Comparison of ENCODE assay signal across 30 cellular contexts in the genomic region with DNA sequence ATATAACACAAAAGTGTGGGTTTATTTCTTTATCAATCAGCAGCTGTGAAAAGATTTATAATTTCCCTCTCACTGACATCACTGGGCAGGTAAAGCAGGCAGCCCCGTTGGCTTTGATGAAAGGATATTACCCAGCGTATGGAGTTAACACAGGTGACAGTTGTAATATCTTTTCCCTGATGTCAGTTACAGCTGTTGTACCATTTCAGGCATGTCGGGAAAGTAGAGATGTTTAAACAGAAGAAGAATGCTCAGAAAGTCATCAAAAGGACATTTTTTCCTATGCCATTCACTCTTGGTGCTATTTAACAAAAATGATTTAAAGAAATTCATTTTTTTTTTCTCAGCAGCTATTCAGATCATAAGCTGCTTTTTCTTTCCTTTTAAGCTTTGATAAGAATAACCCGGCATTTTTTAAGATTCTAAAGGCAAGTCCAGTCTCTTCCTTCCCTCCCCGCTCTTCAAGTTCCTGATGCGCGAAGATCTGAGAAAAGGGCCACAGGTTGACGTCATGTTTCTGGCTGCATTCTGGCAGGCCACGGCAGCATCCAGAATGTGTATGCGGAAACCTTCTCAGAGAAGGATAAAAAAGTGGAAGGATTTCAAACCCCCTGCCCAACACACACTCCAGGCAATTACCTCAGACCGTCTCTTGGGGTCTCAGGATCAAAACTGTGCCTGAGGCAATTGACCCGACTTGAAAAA. TPM values are rescaled to one million over a fixed set of nuclear protein-coding genes. Genes with fewer than 3 reads are reported as not detected.
A peak's percentile ranks its signal among the peaks of the same experiment; 100 is the strongest.
DNase-seq lines count a peak whose midpoint lies in the region; ATAC-seq, FAIRE-seq and TF ChIP-seq lines count a peak whose summit lies in the region.
"Had no signal": no experiment of that assay in that cellular context is flagged by ENCODE, and none has a peak within 500 bp of the region (broad histone marks: within the 10 kb centered on the region; RNA-seq: fewer than 3 reads in every experiment).

No MANE protein-coding gene starts in this region.

- TF ChIP-seq RAD21 in H1 (IDR thresholded peaks at IDR 0.05 in 1 of 2, conservative IDR thresholded peaks at IDR 0.05 in 1 of 2; ENCODE audit: low read depth in 2 of 2, low read length in 2 of 2) (no peak), neural cell (conservative IDR thresholded peaks at IDR 0.05) (no peak)

- H3K9ac ChIP-seq in H1 (replicated peaks in 1 of 4; ENCODE audit: extremely low read depth in 1 of 4, low read depth in 3 of 4, low read length in 3 of 4) (no peak overlapping the region), neural cell (ENCODE audit: low read length) (no peak overlapping the region)

- H3K14ac ChIP-seq in H1 (ENCODE audit: insufficient read length) = no peak overlapping the region

- H3K4ac ChIP-seq in H1 (replicated peaks; ENCODE audit: insufficient read length, low read depth, low read length) = no peak overlapping the region

- H3K4me2 ChIP-seq in H1 (ENCODE audit: insufficient read depth in 1 of 2, low read depth in 2 of 2, low read length in 2 of 2) (no peak overlapping the region), neural cell (ENCODE audit: low read length) (no peak overlapping the region)

- peaks cover 2% of the 10 kb centered on the region; the same call in 1 of the 2 replicates for H3K79me1 ChIP-seq in H1 (ENCODE audit: low read depth, low read length)

- no peak overlapping the region for H3K23ac ChIP-seq in H1 (ENCODE audit: insufficient read length)

- H3K79me2 ChIP-seq in H1 (ENCODE audit: control insufficient read depth in 1 of 2, insufficient read depth in 2 of 2, low read length in 2 of 2) (no peaks in the 10 kb centered on the region), neural cell (replicated peaks; ENCODE audit: insufficient read depth, low read length) (no peaks in the 10 kb centered on the region)

- no peak overlapping the region for H4K91ac ChIP-seq in H1 (replicated peaks; ENCODE audit: insufficient read length, low read length)

- H3K9me2 ChIP-seq in neural cell (ENCODE audit: insufficient read depth, low read length) = no peaks in the 10 kb centered on the region

- H3K27me3 ChIP-seq in H1 (replicated peaks in 1 of 4; ENCODE audit: control insufficient read depth in 3 of 4, extremely low read depth in 1 of 4, insufficient read depth in 3 of 4, low read length in 3 of 4) (no peaks in the 10 kb centered on the region), neural cell (ENCODE audit: insufficient read depth, low read depth, low read length) (no peaks in the 10 kb centered on the region), gastroesophageal sphincter (peaks cover 22% of the 10 kb centered on the region)
- H3K27me3 ChIP-seq: heart left ventricle, testis, vagina had no signal

- H2BK20ac ChIP-seq in H1 (ENCODE audit: low read length) = no peak overlapping the region

- H4K20me1 ChIP-seq in H1 (replicated peaks in 1 of 2; ENCODE audit: control insufficient read depth in 1 of 2, insufficient read depth in 2 of 2, low read length in 2 of 2) (no peaks in the 10 kb centered on the region), neural cell (ENCODE audit: insufficient read depth) (no peaks in the 10 kb centered on the region)

- no peak for TF ChIP-seq CTCF in AG09319 (IDR thresholded peaks at IDR 0.05; ENCODE audit: low read depth, low read length)
- no peak for TF ChIP-seq CTCF in H1 (IDR thresholded peaks at IDR 0.05; ENCODE audit: control extremely low read depth in 1 of 3, insufficient read depth in 1 of 3, low read depth in 1 of 3, low read length in 3 of 3)
- no peak for TF ChIP-seq CTCF in neural cell (IDR thresholded peaks at IDR 0.05; ENCODE audit: poor library complexity, severe bottlenecking)
- TF ChIP-seq CTCF in gastroesophageal sphincter (IDR thresholded peaks at IDR 0.05) = no peak

- TF ChIP-seq POLR2A in H1 (IDR thresholded peaks at IDR 0.05; ENCODE audit: control extremely low read depth in 1 of 2, low read depth in 2 of 2, low read length in 2 of 2) (no peak), gastroesophageal sphincter (IDR thresholded peaks at IDR 0.05) (no peak)

- H2AFZ ChIP-seq in H1 (ENCODE audit: low read length) = 0 out of 2 replicates have a peak overlapping the region, but pooled peaks have one; percentile 36
- no peak overlapping the region for H2AFZ ChIP-seq in neural cell (ENCODE audit: low read depth, low read length)

- no peaks in the 10 kb centered on the region for H3K23me2 ChIP-seq in H1 (ENCODE audit: low read depth, low read length)

- no peak overlapping the region for H2AK5ac ChIP-seq in H1 (ENCODE audit: low read depth, low read length)

- H2BK15ac ChIP-seq in H1 (ENCODE audit: low read length) = no peak overlapping the region

- TF ChIP-seq EP300 in H1 (IDR thresholded peaks at IDR 0.05; ENCODE audit: borderline replicate concordance in 1 of 2, low read depth in 2 of 2, low read length in 2 of 2) (no peak), neural cell (conservative IDR thresholded peaks at IDR 0.05; ENCODE audit: poor library complexity, severe bottlenecking) (peak; percentile 50), gastroesophageal sphincter (IDR thresholded peaks at IDR 0.05) (no peak)

- H3K9me3 ChIP-seq in H1 (ENCODE audit: insufficient read depth in 2 of 2, low read depth in 1 of 2, low read length in 1 of 2) (peaks cover 9 to 14% of the 10 kb centered on the region in 2 experiments; a peak in 3 of 4 replicates), neural cell (ENCODE audit: low read length) (peaks cover 3% of the 10 kb centered on the region), gastroesophageal sphincter (peaks cover 0 to 50% (median 0%) of the 10 kb centered on the region in 3 donors)
- H3K9me3 ChIP-seq: testis had no signal

- H2BK120ac ChIP-seq in H1 (replicated peaks; ENCODE audit: low read depth, low read length) = no peak overlapping the region

- no peak overlapping the region for H3K27ac ChIP-seq in H1 (ENCODE audit: low read depth, low read length)
- H3K27ac ChIP-seq in neural cell (ENCODE audit: low read length) = no peak overlapping the region
- no peak overlapping the region for H3K27ac ChIP-seq in gastroesophageal sphincter
- H3K27ac ChIP-seq: C4-2B, esophagus squamous epithelium, heart left ventricle, testis, vagina had no signal

- FAIRE-seq in H1 (lab: Jason Lieb, UNC) = no peak
- FAIRE-seq: GM12892 had no signal

- H2BK12ac ChIP-seq in H1 (ENCODE audit: low read depth, low read length) = no peak overlapping the region

- CTCF ChIA-PET in H1 (lab: Charles Lee; ENCODE audit: partially characterized antibody) = interaction anchor here (0.6 to 1.3 kb wide), 3 partner anchors 83 to 1127 kb away, joined by 3 to 6 read pairs (median 4); no protein-coding TSS in a partner anchor

- no peak overlapping the region for H3K18ac ChIP-seq in H1 (ENCODE audit: extremely low read depth, low read length)

- POLR2A ChIA-PET in H1 (lab: Charles Lee; ENCODE audit: partially characterized antibody) = no interaction called here

- no peak overlapping the region for H4K8ac ChIP-seq in H1 (ENCODE audit: extremely low read depth, insufficient read depth, low read length)

- H2BK5ac ChIP-seq in H1 (ENCODE audit: low read depth, low read length) = no peak overlapping the region

- H3K36me3 ChIP-seq in H1 (ENCODE audit: control insufficient read depth in 2 of 4, insufficient read depth in 4 of 4, low read length in 3 of 4) (no peaks in the 10 kb centered on the region), neural cell (ENCODE audit: insufficient read depth, low read length) (no peaks in the 10 kb centered on the region), gastroesophageal sphincter (no peaks in the 10 kb centered on the region)
- H3K36me3 ChIP-seq: esophagus squamous epithelium, heart left ventricle, vagina had no signal

- ATAC-seq in gastroesophageal sphincter = no peak
- ATAC-seq: activated CD8-positive, alpha-beta T cell treated with anti-CD3 and anti-CD28 coated beads, Interleukin-2, amount 10 ng/mL, durations not matched to agents 7 days and 5 days; stimulated activated naive B cell treated with anti-CD40 and anti-IgM and Interleukin-4, amounts not matched to agents 10 μg/mL and 1 μg/mL and 100 μg/mL, for 72 hours had no signal

- no peaks in the 10 kb centered on the region for H3F3A ChIP-seq in neural cell (ENCODE audit: insufficient read depth, low read length, poor library complexity, severe bottlenecking)

- DNase-seq in AG09319 (ENCODE audit: extremely low read depth, low read depth) (peak; percentile 34), LHCN-M2 (ENCODE audit: low read depth) (peak; percentile 28), H1 (ENCODE audit: low read depth in 1 of 2, low spot score in 2 of 2) (no peak), retina (no peak), 8988T (no peak)
- no peak for DNase-seq in activated CD4-positive, alpha-beta T cell treated with anti-CD3 and anti-CD28 coated beads for 4 hours
- DNase-seq: activated CD4-positive, CD25-positive, alpha-beta regulatory T cell treated with anti-CD3 and anti-CD28 coated beads, Interleukin-2, amount 50 U/mL, for 72 hours; activated CD8-positive, alpha-beta T cell treated with anti-CD3 and anti-CD28 coated beads, Interleukin-2, amount 10 ng/mL, durations not matched to agents 7 days and 5 days; activated effector memory CD4-positive, alpha-beta T cell treated with Interleukin-2 at 50 U/mL for 16 hours; activated naive CD8-positive, alpha-beta T cell treated with anti-CD3 and anti-CD28 coated beads, Interleukin-2, amount 10 ng/mL, durations not matched to agents 7 days and 5 days; activated T-cell treated with anti-CD3 and anti-CD28 coated beads for 4 hours; endodermal cell; esophagus squamous epithelium; HCEC 1CT; heart left ventricle; Karpas-422; left cardiac atrium; mammary epithelial cell; NCI-H1092 treated with DMSO at 0.1 percent for 48 hours; NCI-H2029 treated with DMSO at 0.1 percent for 48 hours; NCI-H226; NCI-H82; stimulated activated CD4-positive, alpha-beta T cell treated with anti-CD3 and anti-CD28 coated beads, Interleukin-4, amount 100 ng/mL, for 24 hours; stimulated activated naive B cell treated with anti-CD40 and anti-IgM and Interleukin-4, amounts not matched to agents 10 μg/mL and 1 μg/mL and 100 μg/mL, for 72 hours; testis had no signal

- H3K56ac ChIP-seq in H1 (replicated peaks; ENCODE audit: insufficient read length, low read depth, low read length) = no peak overlapping the region

- WGBS in H1 (ENCODE audit: extremely low coverage in 1 of 2, insufficient coverage in 1 of 2, insufficient read length in 1 of 2, insufficient replicate concordance in 2 of 2, low coverage in 1 of 2, low lambda C conversion rate in 2 of 2, missing lambda C conversion rate in 1 of 2), 2 experiments = 89% methylated on average over 12 of the region's 12 CpGs; no CpG with 5 or more reads in 1 of the 2 experiments
- 43 to 67% methylated on average over 8 to 11 of the region's 12 CpGs for WGBS in gastroesophageal sphincter (ENCODE audit: low coverage in 1 of 2), 2 donors

- peaks cover 0 to 6% (median under 1%) of the 10 kb centered on the region in 4 experiments; a peak in 2 of 7 replicates for H3K4me1 ChIP-seq in H1 (replicated peaks in 1 of 4; ENCODE audit: control insufficient read depth in 3 of 4, insufficient read depth in 4 of 4, low read length in 3 of 4)
- no peaks in the 10 kb centered on the region for H3K4me1 ChIP-seq in gastroesophageal sphincter
- H3K4me1 ChIP-seq: testis, vagina had no signal

- H4K5ac ChIP-seq in H1 (ENCODE audit: insufficient read length, low read depth, low read length) = no peak overlapping the region

- H3K4me3 ChIP-seq in H1 (ENCODE audit: extremely low read depth in 1 of 4, insufficient read depth in 2 of 4, low read depth in 3 of 4, low read length in 4 of 4) (no peak overlapping the region), neural cell (ENCODE audit: low read length) (no peak overlapping the region), gastroesophageal sphincter (no peak overlapping the region)
- H3K4me3 ChIP-seq: esophagus squamous epithelium, heart left ventricle, testis, vagina had no signal

RNA-seq across cellular contexts. Expression of a gene that starts 32.4 kb away (rescaled TPM):
- total RNA-seq in LHCN-M2 (2014; rRNA removed) (16.6 and 21.2 TPM in 2 replicates), gastroesophageal sphincter (1 to 10 TPM in 2 of 4 donors, under 1 TPM in 2; 0.27 to 1.2 (median 0.89) TPM)
- polyA plus RNA-seq in LHCN-M2 (2012) = 11.1 TPM
- 0.07 and 0.19 TPM in 2 replicates for total RNA-seq in H1 (2021; fragmentation: NEBNext Ultra II Directional; extraction: Animal tissue kit (Norgen Biotek cat#: 25700))
- polyA plus RNA-seq in H1 (2011; rRNA removed) (0.17 and 0.20 TPM in 2 replicates), neural cell (0.09 and 0.14 TPM in 2 replicates)
- polyA plus RNA-seq in H1 (2011; cell fraction: cytosol; rRNA removed) = 0.13 TPM
- 0.51 TPM for polyA plus RNA-seq in H1 (2011; cell fraction: nucleus; rRNA removed)
- 0.11 to 0.30 TPM (median 0.21 TPM) in 4 replicates for polyA plus RNA-seq in H1 (2012, experiment 1 of 2)
- polyA plus RNA-seq in H1 (2012, experiment 2 of 2) = 0.03 TPM
- 0.47 TPM for polyA plus RNA-seq in H1 (2013, experiment 1 of 2)
- polyA plus RNA-seq in H1 (2013, experiment 2 of 2) = 0.09 TPM
- polyA minus RNA-seq in H1 (2011; rRNA and poly(A)+ RNA removed) = 0.12 and 0.54 TPM in 2 replicates
- polyA minus RNA-seq in H1 (2011; cell fraction: cytosol; rRNA and poly(A)+ RNA removed) = 0.66 TPM
- polyA minus RNA-seq in H1 (2011; cell fraction: nucleus; rRNA and poly(A)+ RNA removed) = 1.7 TPM
- 1.0 and 1.5 TPM in 2 replicates for polyA minus RNA-seq in neural cell

Comparison
In these comparisons a context has a peak if more than half of its experiments do, and no peak if none do; other contexts are left out.
1. DNase-seq: peak in AG09319 (single experiment) and LHCN-M2 (single experiment); none in H1 (0 of 2), activated CD4-positive, alpha-beta T cell treated with anti-CD3 and anti-CD28 coated beads for 4 hours (0 of 2), retina (single experiment) and 8988T (single experiment).